11 cellular contexts compared by ENCODE assay signal in the genomic region with DNA sequence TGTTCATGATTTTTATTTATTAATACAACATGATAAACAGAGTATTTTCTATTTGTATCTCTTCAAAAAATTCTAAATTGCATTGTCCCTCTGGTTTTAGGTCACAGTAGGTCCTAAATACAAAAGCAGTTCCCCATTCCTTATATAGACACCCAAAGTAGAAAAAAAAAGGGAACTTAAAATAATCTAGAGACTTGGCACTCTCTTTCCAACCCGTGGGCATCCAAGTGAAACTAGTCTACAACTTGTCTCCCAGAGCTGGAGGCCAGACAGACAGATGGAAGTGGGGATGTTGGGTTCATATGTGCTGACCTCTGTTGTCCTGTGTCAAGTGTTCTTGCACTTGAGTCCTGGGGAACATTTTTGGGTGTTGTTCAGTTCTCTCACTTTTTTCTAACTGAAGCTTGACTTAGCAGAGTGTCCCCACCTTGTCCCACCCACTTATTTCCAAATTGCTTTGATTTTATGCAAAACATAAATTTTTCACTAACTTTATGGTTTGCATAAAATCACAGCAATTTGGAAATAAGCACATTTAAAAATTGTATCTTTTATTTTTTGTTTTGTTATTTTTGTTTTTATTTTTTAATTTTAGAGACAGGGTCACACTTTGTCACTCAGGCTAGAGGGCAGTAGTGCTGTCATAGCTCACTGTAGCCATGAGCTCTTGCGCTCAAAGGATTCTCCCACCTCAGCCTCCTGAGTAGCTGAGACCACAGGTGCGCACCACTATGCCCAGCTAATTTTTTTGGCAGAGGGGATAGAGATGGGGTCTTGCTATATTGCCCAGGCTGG. TPM values are rescaled to one million over a fixed set of nuclear protein-coding genes. Genes with fewer than 3 reads are reported as not detected.
DNase-seq lines count a peak whose midpoint lies in the region; ATAC-seq and TF ChIP-seq lines count a peak whose summit lies in the region.
"Had no signal": no experiment of that assay in that cellular context is flagged by ENCODE, and none has a peak within 500 bp of the region (broad histone marks: within the 10 kb centered on the region; RNA-seq: fewer than 3 reads in every experiment).

No MANE protein-coding gene starts in this region.

- H3K4me3 ChIP-seq in OCI-LY3 (ENCODE audit: low read length) (peak overlapping the region; percentile 42; the same call in 1 of the 2 replicates), transverse colon (no peak overlapping the region), MG63 (no peak overlapping the region)
- H3K4me3 ChIP-seq: SJSA1, tibial artery had no signal

- H3K27ac Mint-ChIP-seq in activated naive CD4-positive, alpha-beta T cell treated with anti-CD3 and anti-CD28 coated beads, Interleukin-2, amount 10 ng/mL, durations not matched to agents 7 days and 5 days: peak overlapping the region; percentile 93
- H3K27ac Mint-ChIP-seq in effector memory CD8-positive, alpha-beta T cell: peak overlapping the region; percentile 86 to 94

- peaks cover 74% of the 10 kb centered on the region for H3K4me1 Mint-ChIP-seq in activated naive CD4-positive, alpha-beta T cell treated with anti-CD3 and anti-CD28 coated beads, Interleukin-2, amount 10 ng/mL, durations not matched to agents 7 days and 5 days
- H3K4me1 Mint-ChIP-seq in effector memory CD8-positive, alpha-beta T cell (ENCODE audit: low read depth in 2 of 2): peaks cover 43 to 66% of the 10 kb centered on the region in 2 donors

- H3K4me1 ChIP-seq in OCI-LY3 (ENCODE audit: low read length): peaks cover 58% of the 10 kb centered on the region
- peaks cover 0 to 18% (median 2%) of the 10 kb centered on the region in 4 donors for H3K4me1 ChIP-seq in transverse colon

- in situ Hi-C loops in transverse colon (cut with MboI; ENCODE audit: low pct_ligation_motif_present in 1 of 4, low pct_unique_long_range_greater_than_20kb in 1 of 4, low sequenced_read_pairs in 3 of 4): no loop called here

- no peak for TF ChIP-seq POLR2A in transverse colon (IDR thresholded peaks at IDR 0.05)
- TF ChIP-seq POLR2A in erythroblast (IDR thresholded peaks at IDR 0.05; ENCODE audit: low read length): no peak

- CTCF ChIA-PET in activated naive CD4-positive, alpha-beta T cell treated with anti-CD3 and anti-CD28 coated beads, Interleukin-2, amount 10 ng/mL, durations not matched to agents 7 days and 5 days (lab: Charles Lee): interaction anchor here (0.7 to 1.8 kb wide), 4 partner anchors 13 to 75 kb away, joined by 3 to 5 read pairs (median 4); no protein-coding TSS in a partner anchor

- H3K4me3 Mint-ChIP-seq in activated naive CD4-positive, alpha-beta T cell treated with anti-CD3 and anti-CD28 coated beads, Interleukin-2, amount 10 ng/mL, durations not matched to agents 7 days and 5 days: no peak overlapping the region
- H3K4me3 Mint-ChIP-seq in effector memory CD8-positive, alpha-beta T cell: peak overlapping the region; percentile 64 to 78

- peak overlapping the region; percentile 86 for H3K4me2 ChIP-seq in OCI-LY3 (ENCODE audit: low read length)

- H3K27me3 ChIP-seq in OCI-LY3 (ENCODE audit: low read depth, low read length) (no peaks in the 10 kb centered on the region), transverse colon (no peaks in the 10 kb centered on the region), MG63 (no peaks in the 10 kb centered on the region)
- H3K27me3 ChIP-seq: SJSA1, tibial artery had no signal

- peaks cover 34% of the 10 kb centered on the region for H3K36me3 Mint-ChIP-seq in activated naive CD4-positive, alpha-beta T cell treated with anti-CD3 and anti-CD28 coated beads, Interleukin-2, amount 10 ng/mL, durations not matched to agents 7 days and 5 days
- peaks cover 38% of the 10 kb centered on the region for H3K36me3 Mint-ChIP-seq in effector memory CD8-positive, alpha-beta T cell (ENCODE audit: insufficient read depth)

- TF ChIP-seq EP300 in transverse colon (IDR thresholded peaks at IDR 0.05; ENCODE audit: low read depth): no peak

- peak overlapping the region; percentile 60; the same call in 1 of the 2 replicates for H3K9ac ChIP-seq in OCI-LY3 (ENCODE audit: low read length)

- H2AFZ ChIP-seq in OCI-LY3 (ENCODE audit: low read depth, low read length): no peak overlapping the region

- H3K27me3 Mint-ChIP-seq in activated naive CD4-positive, alpha-beta T cell treated with anti-CD3 and anti-CD28 coated beads, Interleukin-2, amount 10 ng/mL, durations not matched to agents 7 days and 5 days: no peaks in the 10 kb centered on the region
- H3K27me3 Mint-ChIP-seq in effector memory CD8-positive, alpha-beta T cell: no peaks in the 10 kb centered on the region

- H3K9me3 ChIP-seq in OCI-LY3 (ENCODE audit: insufficient read depth, low read length): no peaks in the 10 kb centered on the region
- no peaks in the 10 kb centered on the region for H3K9me3 ChIP-seq in transverse colon
- no peaks in the 10 kb centered on the region for H3K9me3 ChIP-seq in MG63
- H3K9me3 ChIP-seq: SJSA1, tibial artery had no signal

- H3K27ac ChIP-seq in OCI-LY3 (ENCODE audit: low read length) (peak overlapping the region; percentile 95), transverse colon (peak overlapping the region in 3 of 4 donors; percentile 0 to 61 (median 54))
- H3K27ac ChIP-seq: SJSA1 had no signal

- intact Hi-C loops in transverse colon (cut with DNase I; ENCODE audit: low total_unique reads): no loop called here

- no peaks in the 10 kb centered on the region for H3K9me3 Mint-ChIP-seq in activated naive CD4-positive, alpha-beta T cell treated with anti-CD3 and anti-CD28 coated beads, Interleukin-2, amount 10 ng/mL, durations not matched to agents 7 days and 5 days
- no peaks in the 10 kb centered on the region for H3K9me3 Mint-ChIP-seq in effector memory CD8-positive, alpha-beta T cell

- TF ChIP-seq CTCF in OCI-LY3 (IDR thresholded peaks at IDR 0.05; ENCODE audit: low read depth, low read length): no peak
- TF ChIP-seq CTCF in transverse colon (IDR thresholded peaks at IDR 0.05): no peak

- no peak for ATAC-seq in effector memory CD8-positive, alpha-beta T cell (replicated peaks)
- no peak for ATAC-seq in HG03439 (IDR thresholded peaks at IDR 0.05; ENCODE audit: unreplicated experiment)
- ATAC-seq: left colon had no signal

- H4K20me1 ChIP-seq in OCI-LY3 (ENCODE audit: insufficient read depth, low read length): no peaks in the 10 kb centered on the region

- DNase-seq in activated naive CD4-positive, alpha-beta T cell treated with anti-CD3 and anti-CD28 coated beads, Interleukin-2, amount 10 ng/mL, durations not matched to agents 7 days and 5 days: no peak
- DNase-seq in activated naive CD4-positive, alpha-beta T cell treated with anti-CD3 and anti-CD28 coated beads, Interleukin-2, amount 50 U/mL, for 16 hours: no peak
- no peak for DNase-seq in effector memory CD8-positive, alpha-beta T cell
- DNase-seq in transverse colon: no peak
- DNase-seq in erythroblast (lab: John Stamatoyannopoulos, UW): no peak
- no peak for DNase-seq in MG63
- DNase-seq: left colon had no signal

- H3K79me2 ChIP-seq in OCI-LY3 (ENCODE audit: low read length): peaks cover 83% of the 10 kb centered on the region

- 70 to 71% methylated on average over 3 of the region's 3 CpGs for WGBS in transverse colon (ENCODE audit: low coverage in 1 of 2), 2 donors

- H3K36me3 ChIP-seq in OCI-LY3 (replicated peaks; ENCODE audit: low read depth, low read length) (peaks cover 6% of the 10 kb centered on the region), transverse colon (no peaks in the 10 kb centered on the region), MG63 (no peaks in the 10 kb centered on the region)
- H3K36me3 ChIP-seq: SJSA1, tibial artery had no signal

RNA-seq across cellular contexts. Expression of a gene that starts 43.0 kb away (rescaled TPM):
- total RNA-seq in transverse colon: 1 to 10 TPM in 3 of 4 donors, not detected in 1; 2.5 to 7.6 (median 6.4) TPM
- total RNA-seq in MG63 (2014; rRNA removed; shearing (Covaris generic); ENCODE audit: low replicate concordance): not detected in 2 replicates
- total RNA-seq: SJSA1 had no signal
